In the genomic region with DNA sequence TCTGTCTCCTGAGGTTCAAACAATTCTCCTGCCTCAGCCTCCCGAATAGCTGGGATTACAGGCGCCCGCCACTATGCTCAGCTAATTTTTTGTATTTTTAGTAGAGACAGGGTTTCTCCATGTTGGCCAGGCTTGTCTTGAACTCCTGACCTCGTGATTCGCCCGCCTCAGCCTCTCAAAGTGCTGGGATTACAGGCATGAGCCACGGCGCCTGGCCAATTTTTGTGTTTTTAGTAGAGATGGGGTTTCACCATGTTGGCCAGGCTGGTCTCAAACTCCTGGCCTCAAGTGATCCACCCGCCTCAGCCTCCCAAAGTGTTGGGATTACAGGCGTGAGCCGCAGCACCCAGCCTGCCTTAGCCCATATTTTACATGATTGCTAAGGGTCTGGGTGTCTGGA, we compare ENCODE assay signal across 8 cellular contexts.
DNase-seq lines count a peak whose midpoint lies in the region; ATAC-seq and TF ChIP-seq lines count a peak whose summit lies in the region.
"Not testable (repeated sequence)": the region's sequence is repeated elsewhere in the genome, so short reads cannot be mapped to it uniquely, and the experiment has no call there.

No MANE protein-coding gene starts in this region.

- in situ Hi-C loops in transverse colon (cut with MboI; ENCODE audit: low pct_ligation_motif_present in 1 of 4, low pct_unique_long_range_greater_than_20kb in 1 of 4, low sequenced_read_pairs in 3 of 4) = not testable (repeated sequence)

- not testable (repeated sequence) for TF ChIP-seq EP300 in esophagus muscularis mucosa (IDR thresholded peaks at IDR 0.05); suprapubic skin (IDR thresholded peaks at IDR 0.05); transverse colon (IDR thresholded peaks at IDR 0.05; ENCODE audit: low read depth)

- H3K27ac ChIP-seq in Peyer's patch (peak overlapping the region in 3 of 4 donors; percentile 4 to 43 (median 10)), body of pancreas (peak overlapping the region in 3 of 4 donors; percentile 41 to 62 (median 52)), esophagus muscularis mucosa (replicated peaks in 1 of 4) (peak overlapping the region in 3 of 4 donors; percentile 10 to 48 (median 26)), right atrium auricular region (peak overlapping the region; percentile 70), lower lobe of right lung (peak overlapping the region; percentile 85), suprapubic skin (peak overlapping the region; percentile 36), transverse colon (peak overlapping the region; percentile 11 to 49 (median 20))

- not testable (repeated sequence) for TF ChIP-seq POLR2A in Peyer's patch (IDR thresholded peaks at IDR 0.05); body of pancreas (IDR thresholded peaks at IDR 0.05); esophagus muscularis mucosa (IDR thresholded peaks at IDR 0.05; ENCODE audit: low read depth); suprapubic skin (IDR thresholded peaks at IDR 0.05); transverse colon (IDR thresholded peaks at IDR 0.05)

- H3K4me3 ChIP-seq in Peyer's patch, body of pancreas, esophagus muscularis mucosa, right atrium auricular region, lower lobe of right lung, suprapubic skin, transverse colon: not testable (repeated sequence)

- H3K27me3 ChIP-seq in Peyer's patch; body of pancreas; esophagus muscularis mucosa; right atrium auricular region; lower lobe of right lung (ENCODE audit: low read depth); suprapubic skin; transverse colon: not testable (repeated sequence)

- H3K4me1 ChIP-seq in Peyer's patch = peaks cover 0 to 11% (median 0%) of the 10 kb centered on the region in 4 donors
- peaks cover 36% of the 10 kb centered on the region for H3K4me1 ChIP-seq in body of pancreas
- H3K4me1 ChIP-seq in esophagus muscularis mucosa = peaks cover 22 to 41% (median 36%) of the 10 kb centered on the region in 4 donors
- peaks cover 0 to 54% of the 10 kb centered on the region in 2 donors for H3K4me1 ChIP-seq in right atrium auricular region
- H3K4me1 ChIP-seq in lower lobe of right lung = peaks cover 62% of the 10 kb centered on the region
- H3K4me1 ChIP-seq in suprapubic skin = peaks cover 48% of the 10 kb centered on the region
- peaks cover 0 to 18% (median 2%) of the 10 kb centered on the region in 4 donors for H3K4me1 ChIP-seq in transverse colon

- intact Hi-C loops in body of pancreas (cut with DNase I); esophagus muscularis mucosa (cut with DNase I); lower lobe of right lung (cut with DNase I); posterior vena cava (cut with DNase I); transverse colon (cut with DNase I; ENCODE audit: low total_unique reads): not testable (repeated sequence)

- DNase-seq in Peyer's patch; body of pancreas; esophagus muscularis mucosa (ENCODE audit: extremely low spot score); right atrium auricular region (ENCODE audit: low spot score); lower lobe of right lung; suprapubic skin (ENCODE audit: low spot score in 2 of 2); transverse colon: not testable (repeated sequence)
- DNase-seq in posterior vena cava (ENCODE audit: low spot score) = peak; percentile 87

- not testable (repeated sequence) for H3K9me3 ChIP-seq in Peyer's patch, body of pancreas, esophagus muscularis mucosa, right atrium auricular region, lower lobe of right lung, suprapubic skin, transverse colon

- not testable (repeated sequence) for H3K36me3 ChIP-seq in Peyer's patch; body of pancreas (replicated peaks in 1 of 2; ENCODE audit: insufficient read depth in 1 of 2, low read depth in 2 of 2); esophagus muscularis mucosa; right atrium auricular region; lower lobe of right lung; suprapubic skin; transverse colon

- not testable (repeated sequence) for TF ChIP-seq CTCF in Peyer's patch (IDR thresholded peaks at IDR 0.05); body of pancreas (IDR thresholded peaks at IDR 0.05); esophagus muscularis mucosa (IDR thresholded peaks at IDR 0.05); right atrium auricular region (IDR thresholded peaks at IDR 0.05); lower lobe of right lung (IDR thresholded peaks at IDR 0.05); suprapubic skin (IDR thresholded peaks at IDR 0.05); transverse colon (IDR thresholded peaks at IDR 0.05)

- WGBS in body of pancreas, 2 donors = 77 to 89% methylated on average over 7 to 11 of the region's 11 CpGs
- 86% methylated on average over 11 of the region's 11 CpGs for WGBS in esophagus muscularis mucosa
- 97% methylated on average over 9 of the region's 11 CpGs for WGBS in suprapubic skin
- 74 to 86% methylated on average over 3 to 11 of the region's 11 CpGs for WGBS in transverse colon (ENCODE audit: low coverage in 1 of 2), 2 donors

- ATAC-seq in body of pancreas, lower lobe of right lung: not testable (repeated sequence)

Comparison
In these comparisons a context has a peak if more than half of its experiments do, and no peak if none do; other contexts are left out.
1. H3K27ac ChIP-seq: peak in every context shown above with its lines; median percentile 85 in lower lobe of right lung; 70 in right atrium auricular region; 52 in body of pancreas; 36 in suprapubic skin; 26 in esophagus muscularis mucosa; 20 in transverse colon; 10 in Peyer's patch.